Comparison of ENCODE assay signal across 13 cellular contexts in the genomic region with DNA sequence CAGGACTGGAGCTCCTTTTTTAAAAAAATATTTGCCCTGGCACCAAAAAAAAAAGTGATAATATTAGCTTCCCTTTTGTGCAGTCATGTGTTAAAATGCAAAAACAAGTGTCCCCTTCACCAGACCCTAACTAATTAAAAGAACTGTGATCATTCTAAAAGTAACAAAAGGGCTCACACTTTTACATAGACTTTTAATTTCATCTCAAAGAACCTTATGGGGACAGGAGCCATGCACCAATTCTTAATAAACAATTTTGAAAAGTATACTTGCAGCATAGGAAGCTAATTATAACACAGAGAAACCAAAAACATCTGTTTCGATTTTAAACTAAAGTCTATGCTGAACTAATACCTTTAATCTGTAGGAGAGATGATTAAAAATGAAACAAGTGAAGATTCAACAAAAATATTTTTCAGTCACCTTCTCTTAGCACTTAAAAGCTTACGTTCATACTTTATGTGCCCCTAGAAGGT. TPM values are rescaled to one million over a fixed set of nuclear protein-coding genes. Genes with fewer than 3 reads are reported as not detected.
DNase-seq lines count a peak whose midpoint lies in the region; ATAC-seq, FAIRE-seq and TF ChIP-seq lines count a peak whose summit lies in the region.
"Had no signal": no experiment of that assay in that cellular context is flagged by ENCODE, and none has a peak within 500 bp of the region (broad histone marks: within the 10 kb centered on the region; RNA-seq: fewer than 3 reads in every experiment).

No MANE protein-coding gene starts in this region.

- no peak overlapping the region for H3K9ac ChIP-seq in HepG2 (ENCODE audit: insufficient read depth, low read depth, low read length)

- peaks cover 11% of the 10 kb centered on the region for H3K9me3 Mint-ChIP-seq in T-helper 2 cell treated with Interferon-gamma antibody and Interleukin-4, amounts not matched to agents 5 μg/mL and 100 μg/mL, for 36 hours
- peaks cover 17% of the 10 kb centered on the region for H3K9me3 Mint-ChIP-seq in WTC11

- intact Hi-C loops in HepG2 (cut with micrococcal nuclease; ENCODE audit: unreplicated experiment) = no loop called here

- TF ChIP-seq EP300 in HepG2 (IDR thresholded peaks at IDR 0.05; ENCODE audit: low read depth in 2 of 2, low read length in 2 of 2) (no peak), HepG2 (CRISPR knock-in tag; IDR thresholded peaks at IDR 0.05; ENCODE audit: borderline replicate concordance) (no peak)

- BruUV-seq in HepG2 (replicated peaks; lab: Mats Ljungman, UMichigan) = no TSS peak

- ATAC-seq in GM19395 (IDR thresholded peaks at IDR 0.05; ENCODE audit: unreplicated experiment) (peak; percentile 52), HG03025 (IDR thresholded peaks at IDR 0.05; ENCODE audit: low FRiP score, unreplicated experiment) (peak; percentile 35), WTC11 (no peak), HepG2 (no peak)
- ATAC-seq: left lung, sciatic nerve had no signal

- TF ChIP-seq CTCF in GM13977 (IDR thresholded peaks at IDR 0.05; ENCODE audit: extremely low read depth, insufficient read depth, missing control alignments) = no peak
- no peak for TF ChIP-seq CTCF in WTC11 (IDR thresholded peaks at IDR 0.05)
- TF ChIP-seq CTCF in HepG2 (CRISPR knock-in tag; IDR thresholded peaks at IDR 0.05) = no peak

- in situ Hi-C loops in GM13977 (cut with MboI; ENCODE audit: low pct_unique_long_range_greater_than_20kb, low sequenced_read_pairs, unreplicated experiment) (no loop called here), HepG2 (cut with HindIII; ENCODE audit: extremely low pct_ligation_motif_present, low pct_unique_long_range_greater_than_20kb) (no loop called here)

- H3K27ac Mint-ChIP-seq in T-helper 2 cell treated with Interferon-gamma antibody and Interleukin-4, amounts not matched to agents 5 μg/mL and 100 μg/mL, for 36 hours = peak overlapping the region; percentile 42
- no peak overlapping the region for H3K27ac Mint-ChIP-seq in WTC11

- FAIRE-seq in HepG2 (lab: Jason Lieb, UNC) = no peak

- H3K36me3 Mint-ChIP-seq in T-helper 2 cell treated with Interferon-gamma antibody and Interleukin-4, amounts not matched to agents 5 μg/mL and 100 μg/mL, for 36 hours (ENCODE audit: low read depth) = peaks cover 38% of the 10 kb centered on the region
- H3K36me3 Mint-ChIP-seq in WTC11 = peaks cover 24% of the 10 kb centered on the region

- POLR2A ChIA-PET in WTC11 (lab: Charles Lee) (no interaction called here), HepG2 (lab: Yijun Ruan, JAX) (interaction anchor here (0.5 kb wide), 1 partner anchor 316 kb away, joined by 3 read pairs; no protein-coding TSS in a partner anchor)

- no peaks in the 10 kb centered on the region for H3K9me3 ChIP-seq in HepG2 (ENCODE audit: low read length)
- H3K9me3 ChIP-seq: HAP-1, left lung had no signal

- CTCF ChIA-PET in WTC11 (lab: Charles Lee) = interaction anchor here (1.3 to 2.1 kb wide), 2 partner anchors 194 to 216 kb away, joined by 3 to 6 read pairs; no protein-coding TSS in a partner anchor
- CTCF ChIA-PET in HepG2 (lab: Yijun Ruan, JAX; ENCODE audit: low intra/inter-chr PET ratio, low total read pairs) = no interaction called here

- peak overlapping the region; percentile 66 for H3K4me3 Mint-ChIP-seq in T-helper 2 cell treated with Interferon-gamma antibody and Interleukin-4, amounts not matched to agents 5 μg/mL and 100 μg/mL, for 36 hours
- H3K4me3 Mint-ChIP-seq in WTC11 = no peak overlapping the region

- peaks cover 41% of the 10 kb centered on the region for H3K4me1 Mint-ChIP-seq in T-helper 2 cell treated with Interferon-gamma antibody and Interleukin-4, amounts not matched to agents 5 μg/mL and 100 μg/mL, for 36 hours (ENCODE audit: low read depth)
- no peaks in the 10 kb centered on the region for H3K4me1 Mint-ChIP-seq in WTC11

- H3K4me1 ChIP-seq in HepG2 (ENCODE audit: insufficient read depth, low read length) = peaks cover 6% of the 10 kb centered on the region; the same call in 1 of the 2 replicates

- DNase-seq in GM13977 (ENCODE audit: low spot score) (peak; percentile 24), WTC11 (ENCODE audit: low spot score) (no peak), middle frontal gyrus (ENCODE audit: extremely low spot score, low spot score) (no peak), AG08395 (ENCODE audit: low spot score) (no peak), HepG2 (ENCODE audit: low spot score) (no peak)
- no peak for DNase-seq in T-helper 2 cell treated with Interferon-gamma antibody and Interleukin-4, amounts not matched to agents 5 μg/mL and 100 μg/mL, for 36 hours (ENCODE audit: low spot score)
- DNase-seq: erythroblast, left lung had no signal

- peaks cover 3% of the 10 kb centered on the region for H3K79me2 ChIP-seq in HepG2 (ENCODE audit: insufficient read depth, low read length)

- TF ChIP-seq RAD21 in HepG2 (CRISPR knock-in tag; IDR thresholded peaks at IDR 0.05) = no peak

- no peaks in the 10 kb centered on the region for H3K27me3 ChIP-seq in HepG2 (ENCODE audit: control insufficient read depth in 1 of 2, insufficient read depth in 2 of 2, low read length in 2 of 2)
- H3K27me3 ChIP-seq: left lung had no signal

- H3K27me3 Mint-ChIP-seq in T-helper 2 cell treated with Interferon-gamma antibody and Interleukin-4, amounts not matched to agents 5 μg/mL and 100 μg/mL, for 36 hours (ENCODE audit: low read depth) = no peaks in the 10 kb centered on the region
- no peaks in the 10 kb centered on the region for H3K27me3 Mint-ChIP-seq in WTC11 (ENCODE audit: low read depth)

- TF ChIP-seq POLR2A in HepG2 (IDR thresholded peaks at IDR 0.05; ENCODE audit: insufficient read depth in 1 of 2, low read depth in 2 of 2, low read length in 2 of 2) = no peak

- H3K4me2 ChIP-seq in HepG2 (ENCODE audit: low read depth, low read length) = no peak overlapping the region

- WGBS in HepG2 (ENCODE audit: low lambda C conversion rate) = 96% methylated on average over 2 of the region's 2 CpGs

- peaks cover 8 to 34% of the 10 kb centered on the region in 2 experiments for H3K36me3 ChIP-seq in HepG2 (replicated peaks in 1 of 2; ENCODE audit: control insufficient read depth in 1 of 2, insufficient read depth in 2 of 2, low read length in 2 of 2)

- no peak overlapping the region for H2AFZ ChIP-seq in HepG2 (ENCODE audit: low read length)

- H4K20me1 ChIP-seq in HepG2 (ENCODE audit: insufficient read depth, low read length) = 0 out of 2 replicates have a peak, but pooled peaks cover 3% of the 10 kb centered on the region

- H3K4me3 ChIP-seq in HepG2 (replicated peaks in 1 of 3; ENCODE audit: insufficient read depth in 1 of 3, low read depth in 2 of 3, low read length in 3 of 3) = no peak overlapping the region
- H3K4me3 ChIP-seq: HAP-1, left lung had no signal

- H3K27ac ChIP-seq in HepG2 (ENCODE audit: extremely low read length, insufficient read depth, low read length) = no peak overlapping the region
- H3K27ac ChIP-seq: left lung had no signal

RNA-seq across cellular contexts. Expression of a gene that starts 17.3 kb away (rescaled TPM):
- total RNA-seq in WTC11 (2021) (25.6 to 30.4 TPM (median 26.5 TPM) in 3 replicates), HepG2 (2016; rRNA removed; fragmentation: Illumina TruSeq; extraction: Trizol) (34.7 and 40.6 TPM in 2 replicates)
- total RNA-seq in HepG2 (2016; cell fraction: cytosol; rRNA removed; fragmentation: Illumina TruSeq; extraction: Trizol; ENCODE audit: low read depth) = 9.1 and 12.7 TPM in 2 replicates
- total RNA-seq in HepG2 (2016; cell fraction: insoluble cytoplasmic fraction; rRNA removed; fragmentation: Illumina TruSeq; extraction: Trizol) = 32.6 and 44.2 TPM in 2 replicates
- 22.3 and 24.0 TPM in 2 replicates for total RNA-seq in HepG2 (2016; cell fraction: membrane; rRNA removed; fragmentation: Illumina TruSeq; extraction: Trizol)
- total RNA-seq in HepG2 (2016; cell fraction: nucleus; rRNA removed; fragmentation: Illumina TruSeq; extraction: Trizol) = 23.7 and 27.2 TPM in 2 replicates
- 25.1 and 28.0 TPM in 2 replicates for polyA plus RNA-seq in HepG2 (2011; rRNA removed)
- polyA plus RNA-seq in HepG2 (2011; cell fraction: cytosol; rRNA removed) = 12.2 and 15.6 TPM in 2 replicates
- 13.1 and 15.8 TPM in 2 replicates for polyA plus RNA-seq in HepG2 (2011; cell fraction: nucleus; rRNA removed)
- 25.0 and 25.6 TPM in 2 replicates for polyA plus RNA-seq in HepG2 (2012)
- 5.7 and 8.0 TPM in 2 replicates for polyA plus RNA-seq in HepG2 (2016; cell fraction: cytosol; fragmentation: Illumina TruSeq; extraction: Trizol; ENCODE audit: low read depth)
- polyA plus RNA-seq in HepG2 (2016; cell fraction: insoluble cytoplasmic fraction; fragmentation: Illumina TruSeq; extraction: Trizol; ENCODE audit: low read depth) = 38.6 and 40.4 TPM in 2 replicates
- polyA plus RNA-seq in HepG2 (2016; cell fraction: membrane; fragmentation: Illumina TruSeq; extraction: Trizol; ENCODE audit: low read depth) = 9.1 and 10.4 TPM in 2 replicates
- polyA plus RNA-seq in HepG2 (2016; cell fraction: nucleus; fragmentation: Illumina TruSeq; extraction: Trizol; ENCODE audit: insufficient read depth, low read depth) = 18.9 and 21.3 TPM in 2 replicates
- 4.0 and 12.0 TPM in 2 replicates for polyA minus RNA-seq in HepG2 (2011; rRNA and poly(A)+ RNA removed; ENCODE audit: low replicate concordance)
- 22.2 and 23.8 TPM in 2 replicates for polyA minus RNA-seq in HepG2 (2011; cell fraction: cytosol; rRNA and poly(A)+ RNA removed)
- polyA minus RNA-seq in HepG2 (2011; cell fraction: nucleus; rRNA and poly(A)+ RNA removed) = 88.5 and 114 TPM in 2 replicates

RNA-seq across cellular contexts. Expression of a gene that starts 42.4 kb away (rescaled TPM):
- not detected in 3 replicates for total RNA-seq in WTC11 (2021)
- total RNA-seq in HepG2 (2016; rRNA removed; fragmentation: Illumina TruSeq; extraction: Trizol) = not detected in 2 replicates
- total RNA-seq in HepG2 (2016; cell fraction: cytosol; rRNA removed; fragmentation: Illumina TruSeq; extraction: Trizol; ENCODE audit: low read depth) = not detected in 2 replicates
- not detected in 2 replicates for total RNA-seq in HepG2 (2016; cell fraction: insoluble cytoplasmic fraction; rRNA removed; fragmentation: Illumina TruSeq; extraction: Trizol)
- not detected in 2 replicates for total RNA-seq in HepG2 (2016; cell fraction: membrane; rRNA removed; fragmentation: Illumina TruSeq; extraction: Trizol)
- total RNA-seq in HepG2 (2016; cell fraction: nucleus; rRNA removed; fragmentation: Illumina TruSeq; extraction: Trizol) = not detected in 2 replicates
- polyA plus RNA-seq in HepG2 (2011; rRNA removed) = 0.07 TPM in 1 of 2 replicates, not detected in the other
- polyA plus RNA-seq in HepG2 (2011; cell fraction: cytosol; rRNA removed) = not detected in 2 replicates
- polyA plus RNA-seq in HepG2 (2011; cell fraction: nucleus; rRNA removed) = 0.14 TPM in 1 of 2 replicates, not detected in the other
- not detected in 2 replicates for polyA plus RNA-seq in HepG2 (2012)
- polyA plus RNA-seq in HepG2 (2016; cell fraction: cytosol; fragmentation: Illumina TruSeq; extraction: Trizol; ENCODE audit: low read depth) = not detected in 2 replicates
- polyA plus RNA-seq in HepG2 (2016; cell fraction: insoluble cytoplasmic fraction; fragmentation: Illumina TruSeq; extraction: Trizol; ENCODE audit: low read depth) = not detected in 2 replicates
- polyA plus RNA-seq in HepG2 (2016; cell fraction: membrane; fragmentation: Illumina TruSeq; extraction: Trizol; ENCODE audit: low read depth) = not detected in 2 replicates
- polyA plus RNA-seq in HepG2 (2016; cell fraction: nucleus; fragmentation: Illumina TruSeq; extraction: Trizol; ENCODE audit: insufficient read depth, low read depth) = not detected in 2 replicates
- polyA minus RNA-seq in HepG2 (2011; rRNA and poly(A)+ RNA removed; ENCODE audit: low replicate concordance) = 0.24 TPM in 1 of 2 replicates, not detected in the other
- not detected in 2 replicates for polyA minus RNA-seq in HepG2 (2011; cell fraction: cytosol; rRNA and poly(A)+ RNA removed)
- polyA minus RNA-seq in HepG2 (2011; cell fraction: nucleus; rRNA and poly(A)+ RNA removed) = not detected in 2 replicates
- total RNA-seq: left lung, sciatic nerve had no signal
- polyA plus RNA-seq: adipose tissue had no signal

RNA-seq across cellular contexts. Expression of a gene that starts 56.8 kb away (rescaled TPM):
- total RNA-seq in WTC11 (2021) = not detected in 3 replicates
- total RNA-seq in HepG2 (2016; rRNA removed; fragmentation: Illumina TruSeq; extraction: Trizol) = not detected in 2 replicates
- total RNA-seq in HepG2 (2016; cell fraction: cytosol; rRNA removed; fragmentation: Illumina TruSeq; extraction: Trizol; ENCODE audit: low read depth) = not detected in 2 replicates
- not detected in 2 replicates for total RNA-seq in HepG2 (2016; cell fraction: insoluble cytoplasmic fraction; rRNA removed; fragmentation: Illumina TruSeq; extraction: Trizol)
- not detected in 2 replicates for total RNA-seq in HepG2 (2016; cell fraction: membrane; rRNA removed; fragmentation: Illumina TruSeq; extraction: Trizol)
- not detected in 2 replicates for total RNA-seq in HepG2 (2016; cell fraction: nucleus; rRNA removed; fragmentation: Illumina TruSeq; extraction: Trizol)
- polyA plus RNA-seq in HepG2 (2011; rRNA removed) = 0.07 TPM in 1 of 2 replicates, not detected in the other
- polyA plus RNA-seq in HepG2 (2011; cell fraction: cytosol; rRNA removed) = not detected in 2 replicates
- not detected in 2 replicates for polyA plus RNA-seq in HepG2 (2011; cell fraction: nucleus; rRNA removed)
- not detected in 2 replicates for polyA plus RNA-seq in HepG2 (2012)
- polyA plus RNA-seq in HepG2 (2016; cell fraction: cytosol; fragmentation: Illumina TruSeq; extraction: Trizol; ENCODE audit: low read depth) = not detected in 2 replicates
- polyA plus RNA-seq in HepG2 (2016; cell fraction: insoluble cytoplasmic fraction; fragmentation: Illumina TruSeq; extraction: Trizol; ENCODE audit: low read depth) = not detected in 2 replicates
- not detected in 2 replicates for polyA plus RNA-seq in HepG2 (2016; cell fraction: membrane; fragmentation: Illumina TruSeq; extraction: Trizol; ENCODE audit: low read depth)
- polyA plus RNA-seq in HepG2 (2016; cell fraction: nucleus; fragmentation: Illumina TruSeq; extraction: Trizol; ENCODE audit: insufficient read depth, low read depth) = not detected in 2 replicates
- polyA minus RNA-seq in HepG2 (2011; rRNA and poly(A)+ RNA removed; ENCODE audit: low replicate concordance) = not detected in 2 replicates
- not detected in 2 replicates for polyA minus RNA-seq in HepG2 (2011; cell fraction: cytosol; rRNA and poly(A)+ RNA removed)
- not detected in 2 replicates for polyA minus RNA-seq in HepG2 (2011; cell fraction: nucleus; rRNA and poly(A)+ RNA removed)
- total RNA-seq: left lung, sciatic nerve had no signal
- polyA plus RNA-seq: adipose tissue had no signal

Comparison
In these comparisons a context has a peak if more than half of its experiments do, and no peak if none do; other contexts are left out.
1. ATAC-seq: peak in GM19395 (single experiment) and HG03025 (single experiment); none in WTC11 (single experiment) and HepG2 (single experiment).